9 cellular contexts compared by ENCODE assay signal in the genomic region with DNA sequence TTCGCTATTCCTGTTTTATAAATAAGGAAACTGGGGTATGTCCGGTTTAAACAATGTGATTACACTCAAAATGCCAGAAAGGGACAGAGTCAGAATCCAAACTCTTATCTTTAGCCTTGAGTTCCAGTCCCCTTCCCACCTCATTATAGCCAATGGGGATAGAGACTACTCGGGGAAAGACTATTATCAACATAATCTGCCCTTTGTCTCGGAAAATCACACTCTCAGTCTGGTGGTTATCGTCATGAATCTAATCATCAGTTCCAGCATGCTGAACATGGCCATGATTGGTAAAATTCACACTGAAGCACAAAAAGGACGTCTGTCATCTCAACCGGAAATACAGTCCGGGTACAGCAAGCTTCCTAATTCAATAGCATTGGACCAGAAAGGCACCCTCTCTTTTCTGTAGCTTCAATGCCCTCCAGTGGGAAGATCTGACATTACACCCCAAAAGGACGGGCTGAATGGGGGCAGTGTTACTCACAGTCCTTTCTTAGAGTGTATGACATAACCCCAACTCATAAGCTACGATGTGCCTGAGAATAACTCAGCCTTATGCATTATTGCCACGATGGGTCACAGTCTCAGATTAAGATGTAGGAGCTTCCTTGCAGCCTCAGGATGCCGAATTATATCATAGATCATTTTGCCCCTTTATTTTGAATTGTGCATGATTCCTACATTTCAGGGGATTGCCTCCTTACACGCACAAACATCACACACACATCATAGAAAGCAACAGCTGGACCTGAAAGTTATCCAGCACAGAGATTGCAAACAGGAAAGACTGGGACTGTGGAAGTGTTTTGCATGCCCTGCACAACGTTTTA.
DNase-seq lines count a peak whose midpoint lies in the region; ATAC-seq and TF ChIP-seq lines count a peak whose summit lies in the region.
"Had no signal": no experiment of that assay in that cellular context is flagged by ENCODE, and none has a peak within 500 bp of the region (broad histone marks: within the 10 kb centered on the region; RNA-seq: fewer than 3 reads in every experiment).

No MANE protein-coding gene starts in this region.

- intact Hi-C loops in activated CD4-positive, alpha-beta T cell treated with anti-CD3 and anti-CD28 coated beads, Interleukin-2, amount 10 ng/mL, durations not matched to agents 24 days and 14 days (cut with micrococcal nuclease), result loop anchor here (1.0 kb wide), 1 partner anchor 311 kb away; no protein-coding TSS in a partner anchor

- no peak overlapping the region for H3K27ac ChIP-seq in duodenal mucosa (ENCODE audit: low read depth, low read length)
- no peak overlapping the region for H3K27ac ChIP-seq in lung (ENCODE audit: low read depth in 1 of 2, low read length in 1 of 2)

- no peaks in the 10 kb centered on the region for H3K4me1 ChIP-seq in duodenal mucosa (ENCODE audit: control insufficient read depth in 1 of 2, insufficient read depth in 2 of 2, low read length in 2 of 2)
- H3K4me1 ChIP-seq in lung (ENCODE audit: control insufficient read depth in 2 of 2, insufficient read depth in 2 of 2, low read length in 2 of 2), result no peaks in the 10 kb centered on the region

- no peaks in the 10 kb centered on the region for H3K9me3 Mint-ChIP-seq in activated CD4-positive, alpha-beta T cell treated with anti-CD3 and anti-CD28 coated beads, Interleukin-2, amount 10 ng/mL, durations not matched to agents 24 days and 14 days
- H3K9me3 Mint-ChIP-seq: T-helper 1 cell treated with Interleukin-12 subunit alpha and Interleukin-12 subunit beta and Interleukin-4 antibody, amounts not matched to agents 30 μg/mL and 1 μg/mL, for 36 hours had no signal

- peak; percentile 57 to 82 for DNase-seq in AML-193 (lab: John Stamatoyannopoulos, UW)
- peak; percentile 54 for DNase-seq in NCI-H226
- peak; percentile 86 for DNase-seq in activated CD4-positive, alpha-beta T cell treated with anti-CD3 and anti-CD28 coated beads, Interleukin-2, amount 10 ng/mL, durations not matched to agents 24 days and 14 days
- peak; percentile 64 for DNase-seq in lung (ENCODE audit: low spot score)
- DNase-seq in stimulated activated CD8-positive, alpha-beta memory T cell treated with anti-CD3 and anti-CD28 coated beads, Interleukin-15, amount 100 ng/mL, for 1 hour (ENCODE audit: low read depth), result peak; percentile 14

- TF ChIP-seq CTCF in lung (IDR thresholded peaks at IDR 0.05; ENCODE audit: control extremely low read depth, extremely low read depth), result peak; percentile 20

- H3K4me3 ChIP-seq in duodenal mucosa (ENCODE audit: low read depth in 1 of 2, low read length in 2 of 2) (peak overlapping the region; percentile 20 to 28), lung (no peak overlapping the region)

- 22 to 29% methylated on average over 14 of the region's 14 CpGs for WGBS in lung, 2 donors

- H3K27ac Mint-ChIP-seq in activated CD4-positive, alpha-beta T cell treated with anti-CD3 and anti-CD28 coated beads, Interleukin-2, amount 10 ng/mL, durations not matched to agents 24 days and 14 days, result no peak overlapping the region
- H3K27ac Mint-ChIP-seq: T-helper 1 cell treated with Interleukin-12 subunit alpha and Interleukin-12 subunit beta and Interleukin-4 antibody, amounts not matched to agents 30 μg/mL and 1 μg/mL, for 36 hours had no signal

- peak overlapping the region; percentile 27 for H3K4me3 Mint-ChIP-seq in activated CD4-positive, alpha-beta T cell treated with anti-CD3 and anti-CD28 coated beads, Interleukin-2, amount 10 ng/mL, durations not matched to agents 24 days and 14 days
- H3K4me3 Mint-ChIP-seq: T-helper 1 cell treated with Interleukin-12 subunit alpha and Interleukin-12 subunit beta and Interleukin-4 antibody, amounts not matched to agents 30 μg/mL and 1 μg/mL, for 36 hours had no signal

- no peaks in the 10 kb centered on the region for H3K27me3 Mint-ChIP-seq in activated CD4-positive, alpha-beta T cell treated with anti-CD3 and anti-CD28 coated beads, Interleukin-2, amount 10 ng/mL, durations not matched to agents 24 days and 14 days

- H3K4me1 Mint-ChIP-seq in activated CD4-positive, alpha-beta T cell treated with anti-CD3 and anti-CD28 coated beads, Interleukin-2, amount 10 ng/mL, durations not matched to agents 24 days and 14 days, result peaks cover 2% of the 10 kb centered on the region

- no peaks in the 10 kb centered on the region for H3K27me3 ChIP-seq in duodenal mucosa (ENCODE audit: control insufficient read depth in 1 of 2, insufficient read depth in 2 of 2, low read length in 2 of 2)
- no peaks in the 10 kb centered on the region for H3K27me3 ChIP-seq in lung (ENCODE audit: control insufficient read depth, insufficient read depth)

- H3K36me3 ChIP-seq in duodenal mucosa (ENCODE audit: control insufficient read depth in 1 of 2, insufficient read depth in 2 of 2, low read length in 2 of 2), result no peaks in the 10 kb centered on the region
- H3K36me3 ChIP-seq in lung (ENCODE audit: control insufficient read depth in 2 of 2, insufficient read depth in 2 of 2, low read length in 2 of 2), result no peaks in the 10 kb centered on the region

- H3K9ac ChIP-seq in duodenal mucosa (ENCODE audit: low read depth in 1 of 2, low read length in 2 of 2), result peak overlapping the region in 1 of 2 donors; percentile 15

- peak; percentile 100 for ATAC-seq in GM18867 (IDR thresholded peaks at IDR 0.05; ENCODE audit: unreplicated experiment)
- ATAC-seq in HG03064 (IDR thresholded peaks at IDR 0.05; ENCODE audit: low read depth, unreplicated experiment), result peak; percentile 99
- peak; percentile 89 for ATAC-seq in lung (ENCODE audit: insufficient read depth, low FRiP score)

- H3K36me3 Mint-ChIP-seq in activated CD4-positive, alpha-beta T cell treated with anti-CD3 and anti-CD28 coated beads, Interleukin-2, amount 10 ng/mL, durations not matched to agents 24 days and 14 days (ENCODE audit: low read depth), result no peaks in the 10 kb centered on the region

- H3K9me3 ChIP-seq in duodenal mucosa (ENCODE audit: control insufficient read depth in 1 of 2, low read length in 2 of 2) (no peaks in the 10 kb centered on the region), lung (ENCODE audit: control insufficient read depth in 2 of 2, insufficient read depth in 1 of 2, low read length in 1 of 2) (no peaks in the 10 kb centered on the region)

Comparison
In these comparisons a context has a peak if more than half of its experiments do, and no peak if none do; other contexts are left out.
1. DNase-seq: peak in every context shown above with its lines; median percentile 86 in activated CD4-positive, alpha-beta T cell treated with anti-CD3 and anti-CD28 coated beads, Interleukin-2, amount 10 ng/mL, durations not matched to agents 24 days and 14 days; 70 in AML-193; 64 in lung; 54 in NCI-H226; 14 in stimulated activated CD8-positive, alpha-beta memory T cell treated with anti-CD3 and anti-CD28 coated beads, Interleukin-15, amount 100 ng/mL, for 1 hour.